In the genomic region with DNA sequence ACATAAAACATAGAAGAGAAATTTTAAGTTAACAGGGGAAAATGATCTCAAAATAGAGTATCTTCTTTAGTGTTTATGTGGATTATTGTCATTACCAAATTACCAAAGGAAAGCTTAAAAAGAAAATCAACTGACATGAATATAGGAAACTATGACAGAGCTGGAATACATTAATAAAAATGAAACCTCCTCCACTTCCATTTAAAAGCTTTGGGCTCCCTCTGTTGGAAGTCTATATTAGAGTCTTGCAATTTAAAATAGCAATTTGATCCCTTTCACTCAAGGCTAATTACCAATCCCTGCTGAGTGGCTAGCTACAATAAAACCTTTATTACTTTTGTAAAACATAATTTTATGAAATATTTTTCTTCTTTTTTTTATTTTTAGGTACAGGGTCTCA, we compare ENCODE assay signal across 9 cellular contexts.
DNase-seq lines count a peak whose midpoint lies in the region; ATAC-seq and TF ChIP-seq lines count a peak whose summit lies in the region.
"Had no signal": no experiment of that assay in that cellular context is flagged by ENCODE, and none has a peak within 500 bp of the region (broad histone marks: within the 10 kb centered on the region; RNA-seq: fewer than 3 reads in every experiment).

No MANE protein-coding gene starts in this region.

- no peak overlapping the region for H3K18ac ChIP-seq in IMR-90 (ENCODE audit: low read depth, low read length)

- no peak overlapping the region for H4K5ac ChIP-seq in IMR-90 (ENCODE audit: low read depth, low read length)

- peak; percentile 75 for TF ChIP-seq RAD21 in IMR-90 (IDR thresholded peaks at IDR 0.05; ENCODE audit: low read length)

- H2BK120ac ChIP-seq in IMR-90 (ENCODE audit: low read depth, low read length) = no peak overlapping the region

- no peak overlapping the region for H2BK15ac ChIP-seq in IMR-90 (ENCODE audit: low read depth, low read length)

- H2BK20ac ChIP-seq in IMR-90 (ENCODE audit: low read depth, low read length) = no peak overlapping the region

- H3K27me3 Mint-ChIP-seq in activated CD4-positive, alpha-beta T cell treated with anti-CD3 and anti-CD28 coated beads for 36 hours = no peaks in the 10 kb centered on the region

- H3K27ac ChIP-seq in IMR-90 (ENCODE audit: insufficient read depth, low read length) (no peak overlapping the region), Panc1 (ENCODE audit: low read length) (no peak overlapping the region), parathyroid adenoma (no peak overlapping the region), suprapubic skin (no peak overlapping the region)
- H3K27ac ChIP-seq: pancreas had no signal

- peaks cover 5% of the 10 kb centered on the region for H3K79me2 ChIP-seq in parathyroid adenoma

- ATAC-seq in IMR-90 (ENCODE audit: low read depth) = 0 out of 2 replicates have a peak, but pooled peaks have one; percentile 35
- ATAC-seq in Panc1 = peak; percentile 76
- ATAC-seq in esophagus mucosa = peak; percentile 41
- ATAC-seq in HG02938 (IDR thresholded peaks at IDR 0.05; ENCODE audit: unreplicated experiment) = no peak
- ATAC-seq in activated CD4-positive, alpha-beta T cell treated with anti-CD3 and anti-CD28 coated beads for 36 hours = no peak

- H3K14ac ChIP-seq in IMR-90 (replicated peaks; ENCODE audit: low read depth, low read length) = no peak overlapping the region

- no peaks in the 10 kb centered on the region for H3K36me3 ChIP-seq in IMR-90 (ENCODE audit: control insufficient read depth, insufficient read depth, low read length)
- no peaks in the 10 kb centered on the region for H3K36me3 ChIP-seq in Panc1 (ENCODE audit: control insufficient read depth, insufficient read depth, low read length)
- H3K36me3 ChIP-seq in parathyroid adenoma (ENCODE audit: control insufficient read depth, insufficient read depth, low read length) = no peaks in the 10 kb centered on the region
- peaks cover 4% of the 10 kb centered on the region for H3K36me3 ChIP-seq in suprapubic skin
- H3K36me3 ChIP-seq: pancreas had no signal

- DNase-seq in DMS 273 (lab: John Stamatoyannopoulos, UW; ENCODE audit: unreplicated experiment) (peak; percentile 89), IMR-90 (peak; percentile 58), Panc1 (ENCODE audit: low read depth, low spot score) (no peak), suprapubic skin (ENCODE audit: low spot score in 2 of 2) (no peak)
- no peak for DNase-seq in activated CD4-positive, alpha-beta T cell treated with anti-CD3 and anti-CD28 coated beads for 36 hours
- DNase-seq: pancreas had no signal

- no peak overlapping the region for H3K56ac ChIP-seq in IMR-90 (ENCODE audit: extremely low read depth, insufficient read depth, low read length)

- peaks cover 2% of the 10 kb centered on the region for H3K36me3 Mint-ChIP-seq in activated CD4-positive, alpha-beta T cell treated with anti-CD3 and anti-CD28 coated beads for 36 hours (ENCODE audit: low read depth)

- H3K4me1 ChIP-seq in IMR-90 (ENCODE audit: control insufficient read depth, insufficient read depth, low read length) = peaks cover 5% of the 10 kb centered on the region
- no peaks in the 10 kb centered on the region for H3K4me1 ChIP-seq in Panc1 (ENCODE audit: control insufficient read depth, insufficient read depth, low read length)
- H3K4me1 ChIP-seq in parathyroid adenoma = no peaks in the 10 kb centered on the region
- peaks cover 2% of the 10 kb centered on the region for H3K4me1 ChIP-seq in suprapubic skin
- H3K4me1 ChIP-seq: pancreas had no signal

- TF ChIP-seq CTCF in IMR-90 (conservative IDR thresholded peaks at IDR 0.05; ENCODE audit: low read depth, low read length) (peak; percentile 69), Panc1 (IDR thresholded peaks at IDR 0.05) (peak; percentile 70; the same call in 1 of the 2 replicates), parathyroid adenoma (IDR thresholded peaks at IDR 0.05) (peak; percentile 41), suprapubic skin (IDR thresholded peaks at IDR 0.05) (peak in 1 of 2 donors; percentile 22)

- H3K9me3 ChIP-seq in IMR-90 (ENCODE audit: control insufficient read depth, insufficient read depth, low read length) (no peaks in the 10 kb centered on the region), Panc1 (ENCODE audit: control insufficient read depth, insufficient read depth, low read depth, low read length) (no peaks in the 10 kb centered on the region), parathyroid adenoma (ENCODE audit: control insufficient read depth, low read length) (no peaks in the 10 kb centered on the region), suprapubic skin (no peaks in the 10 kb centered on the region)
- H3K9me3 ChIP-seq: pancreas had no signal

- H3K4ac ChIP-seq in IMR-90 (ENCODE audit: low read depth, low read length) = no peak overlapping the region

- peaks cover 60% of the 10 kb centered on the region for H3K4me1 Mint-ChIP-seq in activated CD4-positive, alpha-beta T cell treated with anti-CD3 and anti-CD28 coated beads for 36 hours

- no peak overlapping the region for H3K9ac ChIP-seq in IMR-90 (ENCODE audit: low read depth, low read length)
- no peak overlapping the region for H3K9ac ChIP-seq in parathyroid adenoma

- no peaks in the 10 kb centered on the region for H3K9me3 Mint-ChIP-seq in activated CD4-positive, alpha-beta T cell treated with anti-CD3 and anti-CD28 coated beads for 36 hours (ENCODE audit: low read depth)

- dilution Hi-C loops in IMR-90 (cut with HindIII; ENCODE audit: low sequenced_read_pairs, unreplicated experiment) = no loop called here

- H3K4me3 ChIP-seq in IMR-90 (ENCODE audit: insufficient read depth, low read depth, low read length) (no peak overlapping the region), Panc1 (ENCODE audit: low read depth in 2 of 2, low read length in 2 of 2) (no peak overlapping the region), parathyroid adenoma (ENCODE audit: low read depth, low read length) (no peak overlapping the region), suprapubic skin (no peak overlapping the region)
- H3K4me3 ChIP-seq: pancreas had no signal

- H3K23ac ChIP-seq in IMR-90 (ENCODE audit: low read depth, low read length) = no peak overlapping the region

- H4K8ac ChIP-seq in IMR-90 (ENCODE audit: low read depth in 2 of 2, low read length in 2 of 2) = no peak overlapping the region

- H3K27ac Mint-ChIP-seq in activated CD4-positive, alpha-beta T cell treated with anti-CD3 and anti-CD28 coated beads for 36 hours = no peak overlapping the region

- TF ChIP-seq POLR2A in IMR-90 (IDR thresholded peaks at IDR 0.05; ENCODE audit: low read depth, low read length) (no peak), suprapubic skin (IDR thresholded peaks at IDR 0.05) (no peak)

- H2AFZ ChIP-seq in IMR-90 (replicated peaks; ENCODE audit: low read length, poor library complexity) = no peak overlapping the region
- no peak overlapping the region for H2AFZ ChIP-seq in parathyroid adenoma

- H3K27me3 ChIP-seq in IMR-90 (ENCODE audit: control insufficient read depth, insufficient read depth, low read length) (no peaks in the 10 kb centered on the region), Panc1 (ENCODE audit: control insufficient read depth, insufficient read depth, low read length) (no peaks in the 10 kb centered on the region), parathyroid adenoma (ENCODE audit: control insufficient read depth, insufficient read depth, low read length) (no peaks in the 10 kb centered on the region), suprapubic skin (no peaks in the 10 kb centered on the region)
- H3K27me3 ChIP-seq: pancreas had no signal

- peaks cover 12 to 23% of the 10 kb centered on the region in 2 experiments; a peak in 3 of 4 replicates for H3K79me1 ChIP-seq in IMR-90 (ENCODE audit: low read depth in 1 of 2, low read length in 2 of 2)

- H4K91ac ChIP-seq in IMR-90 (ENCODE audit: insufficient read depth, low read depth, low read length) = no peak overlapping the region

- H3K4me2 ChIP-seq in IMR-90 (ENCODE audit: low read depth, low read length) = no peak overlapping the region
- H3K4me2 ChIP-seq in parathyroid adenoma (ENCODE audit: low read length) = no peak overlapping the region

- in situ Hi-C loops in IMR-90 (cut with MboI; ENCODE audit: low sequenced_read_pairs) (no loop called here), Panc1 (cut with HindIII; ENCODE audit: low pct_unique_long_range_greater_than_20kb, low sequenced_read_pairs) (no loop called here)

- no peak overlapping the region for H3K4me3 Mint-ChIP-seq in activated CD4-positive, alpha-beta T cell treated with anti-CD3 and anti-CD28 coated beads for 36 hours

- no peaks in the 10 kb centered on the region for H4K20me1 ChIP-seq in IMR-90 (ENCODE audit: insufficient read depth, low read length)

- H2AK5ac ChIP-seq in IMR-90 (ENCODE audit: low read depth, low read length) = no peak overlapping the region

- CTCF ChIA-PET in IMR-90 (lab: Yijun Ruan, JAX) (interaction anchor here (0.6 to 1.3 kb wide), 6 partner anchors 13 to 632 kb away, joined by 3 to 6 read pairs (median 4); no protein-coding TSS in a partner anchor), Panc1 (lab: Charles Lee) (interaction anchor here (0.6 to 0.9 kb wide), 2 partner anchors 131 to 790 kb away, joined by 4 to 5 read pairs; partner anchors contain the start of gene SENP7)
- CTCF ChIA-PET in activated CD4-positive, alpha-beta T cell treated with anti-CD3 and anti-CD28 coated beads for 36 hours (lab: Charles Lee) = interaction anchor here (0.6 to 1.5 kb wide), 7 partner anchors 37 to 645 kb away, joined by 3 to 5 read pairs (median 3); no protein-coding TSS in a partner anchor

- no peak for TF ChIP-seq EP300 in suprapubic skin (IDR thresholded peaks at IDR 0.05)

- intact Hi-C loops in IMR-90 (cut with micrococcal nuclease) (loop anchor here (1.0 to 2.0 kb wide), 2 partner anchors 185 to 489 kb away; no protein-coding TSS in a partner anchor), Panc1 (cut with micrococcal nuclease; ENCODE audit: unreplicated experiment) (loop anchor here (5.0 to 10.0 kb wide), 3 partner anchors 157 to 625 kb away; no protein-coding TSS in a partner anchor)
- intact Hi-C loops in activated CD4-positive, alpha-beta T cell treated with anti-CD3 and anti-CD28 coated beads for 36 hours (cut with DNase I, micrococcal nuclease) = loop anchor here (1.0 to 10.0 kb wide), 11 partner anchors 160 to 977 kb away; partner anchors contain the start of genes LNP1 (in 1 of the 2), PCNP (in 1 of the 2), TOMM70 (in 1 of the 2) and TRMT10C (in 1 of the 2)

- H3K9me1 ChIP-seq in IMR-90 (ENCODE audit: insufficient read depth, low read length) = no peaks in the 10 kb centered on the region; the same call in 1 of the 2 replicates

- POLR2A ChIA-PET in IMR-90 (lab: Charles Lee; ENCODE audit: unreplicated experiment) = interaction anchor here (0.7 kb wide), 1 partner anchor 99 kb away, joined by 3 read pairs; no protein-coding TSS in a partner anchor
- POLR2A ChIA-PET in Panc1 (lab: Charles Lee) = no interaction called here
- POLR2A ChIA-PET in activated CD4-positive, alpha-beta T cell treated with anti-CD3 and anti-CD28 coated beads for 36 hours (lab: Charles Lee) = interaction anchor here (0.6 to 0.7 kb wide), 2 partner anchors 957 to 1043 kb away, joined by 3 to 4 read pairs; no protein-coding TSS in a partner anchor

- H2AK9ac ChIP-seq in IMR-90 (replicated peaks; ENCODE audit: low read depth, low read length, poor library complexity) = no peak overlapping the region

- BruUV-seq in IMR-90 (replicated peaks; lab: Mats Ljungman, UMichigan) (no TSS peak), Panc1 (replicated peaks; lab: Mats Ljungman, UMichigan) (no TSS peak)

- no peak overlapping the region for H2BK5ac ChIP-seq in IMR-90 (ENCODE audit: low read depth, low read length, poor library complexity, severe bottlenecking)

TF ChIP-seq in IMR-90, 13 proteins besides CTCF, POLR2A, EP300 and RAD21 (continues in another document):
- no peak for TF ChIP-seq NFE2L2 (IDR thresholded peaks at IDR 0.05; ENCODE audit: low read depth, low read length)

Comparison
In these comparisons a context has a peak if more than half of its experiments do, and no peak if none do; other contexts are left out.
1. DNase-seq: peak in DMS 273 (single experiment) and IMR-90 (single experiment); none in Panc1 (single experiment), suprapubic skin (0 of 2) and activated CD4-positive, alpha-beta T cell treated with anti-CD3 and anti-CD28 coated beads for 36 hours (single experiment).
2. ATAC-seq: peak in IMR-90 (single experiment), Panc1 (single experiment) and esophagus mucosa (single experiment); none in HG02938 (single experiment) and activated CD4-positive, alpha-beta T cell treated with anti-CD3 and anti-CD28 coated beads for 36 hours (single experiment).